In the genomic region with DNA sequence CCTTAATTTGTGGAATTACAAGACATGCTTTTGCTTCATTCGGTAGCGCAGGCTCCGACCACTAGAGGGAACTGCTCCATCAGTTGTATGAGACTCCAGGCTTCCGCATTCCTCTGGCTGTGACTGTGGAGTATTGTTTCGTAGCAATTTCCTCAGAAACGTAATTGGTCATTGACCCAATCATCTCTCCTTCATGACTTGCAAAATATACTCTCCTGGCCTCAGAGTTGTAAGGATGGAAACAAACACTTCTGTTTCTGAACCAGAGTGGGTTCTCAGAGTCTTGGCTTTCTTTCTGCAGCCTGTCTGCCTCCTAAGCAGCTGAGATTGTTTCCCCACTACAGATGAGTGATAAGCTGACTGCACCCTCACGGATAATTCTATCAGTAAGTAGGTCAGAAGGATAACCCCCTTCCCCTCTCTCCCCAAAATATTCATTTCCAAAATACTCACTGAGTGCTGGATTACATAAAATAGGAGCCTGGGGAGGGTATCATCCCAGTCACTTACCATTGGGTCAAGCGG, we compare ENCODE assay signal across 8 cellular contexts.
DNase-seq lines count a peak whose midpoint lies in the region; ATAC-seq and TF ChIP-seq lines count a peak whose summit lies in the region.

No MANE protein-coding gene starts in this region.

- no peaks in the 10 kb centered on the region for H3K36me3 Mint-ChIP-seq in T-helper 2 cell treated with Interferon-gamma antibody and Interleukin-4, amounts not matched to agents 5 μg/mL and 100 μg/mL, for 36 hours (ENCODE audit: low read depth)
- H3K36me3 Mint-ChIP-seq in immature natural killer cell: no peaks in the 10 kb centered on the region

- H3K4me3 ChIP-seq in ACC112 (ENCODE audit: low read depth, low read length): peak overlapping the region; percentile 65
- peak overlapping the region; percentile 11 to 44 (median 30) for H3K4me3 ChIP-seq in breast epithelium
- peak overlapping the region in 2 of 7 experiments; percentile 11 to 23 for H3K4me3 ChIP-seq in skin epidermis

- intact Hi-C loops in breast epithelium (cut with DNase I; ENCODE audit: low total_unique reads): no loop called here

- ATAC-seq in GM18505 (IDR thresholded peaks at IDR 0.05; ENCODE audit: unreplicated experiment) (peak; percentile 82), HG02943 (IDR thresholded peaks at IDR 0.05; ENCODE audit: low read depth, unreplicated experiment) (peak; percentile 91)

- H3K27me3 ChIP-seq in ACC112 (ENCODE audit: insufficient read depth, low read length): no peaks in the 10 kb centered on the region
- no peaks in the 10 kb centered on the region for H3K27me3 ChIP-seq in breast epithelium

- peak overlapping the region; percentile 89 for H3K27ac ChIP-seq in ACC112 (ENCODE audit: low read depth, low read length)
- peak overlapping the region; percentile 40 to 64 for H3K27ac ChIP-seq in breast epithelium
- peak overlapping the region in 12 of 21 experiments; percentile 24 to 72 (median 45) for H3K27ac ChIP-seq in skin epidermis

- no peak overlapping the region for H3K27ac Mint-ChIP-seq in T-helper 2 cell treated with Interferon-gamma antibody and Interleukin-4, amounts not matched to agents 5 μg/mL and 100 μg/mL, for 36 hours
- H3K27ac Mint-ChIP-seq in immature natural killer cell: no peak overlapping the region

- H3K36me3 ChIP-seq in ACC112 (ENCODE audit: insufficient read depth, low read length) (0 out of 2 replicates have a peak, but pooled peaks cover 3% of the 10 kb centered on the region), breast epithelium (no peaks in the 10 kb centered on the region)

- no peaks in the 10 kb centered on the region for H3K9me3 ChIP-seq in breast epithelium

- H3K4me1 ChIP-seq in ACC112 (ENCODE audit: control insufficient read depth, insufficient read depth, low read length, unreplicated experiment) (peaks cover 13% of the 10 kb centered on the region), breast epithelium (no peaks in the 10 kb centered on the region)

- TF ChIP-seq CTCF in breast epithelium (IDR thresholded peaks at IDR 0.05): peak; percentile 74 to 87 (median 86)

- no peaks in the 10 kb centered on the region for H3K79me2 ChIP-seq in ACC112 (ENCODE audit: control insufficient read depth, insufficient read depth, low read length, unreplicated experiment)

- DNase-seq in NCI-H1694 (lab: John Stamatoyannopoulos, UW) (peak; percentile 30), breast epithelium (ENCODE audit: low spot score in 2 of 2) (peak; percentile 62 to 80), immature natural killer cell (peak; percentile 26 to 40 (median 33))
- DNase-seq in T-helper 2 cell treated with Interferon-gamma antibody and Interleukin-4, amounts not matched to agents 5 μg/mL and 100 μg/mL, for 36 hours (ENCODE audit: low spot score): peak; percentile 69

- TF ChIP-seq POLR2A in GM18505 (IDR thresholded peaks at IDR 0.05; ENCODE audit: borderline replicate concordance, extremely low read depth, insufficient read depth, insufficient read length) (no peak), breast epithelium (IDR thresholded peaks at IDR 0.05) (no peak)

- H2AFZ ChIP-seq in ACC112 (ENCODE audit: low read length, unreplicated experiment): peak overlapping the region; percentile 89

- peaks cover 9% of the 10 kb centered on the region for H3K4me1 Mint-ChIP-seq in T-helper 2 cell treated with Interferon-gamma antibody and Interleukin-4, amounts not matched to agents 5 μg/mL and 100 μg/mL, for 36 hours (ENCODE audit: low read depth)
- H3K4me1 Mint-ChIP-seq in immature natural killer cell: peaks cover 4 to 10% of the 10 kb centered on the region in 2 donors

- H3K27me3 Mint-ChIP-seq in T-helper 2 cell treated with Interferon-gamma antibody and Interleukin-4, amounts not matched to agents 5 μg/mL and 100 μg/mL, for 36 hours (ENCODE audit: low read depth): peaks cover 35% of the 10 kb centered on the region
- H3K27me3 Mint-ChIP-seq in immature natural killer cell (ENCODE audit: low read depth in 3 of 3): peaks cover 0 to 5% (median 1%) of the 10 kb centered on the region in 3 donors

- peak overlapping the region; percentile 53 for H3K4me3 Mint-ChIP-seq in T-helper 2 cell treated with Interferon-gamma antibody and Interleukin-4, amounts not matched to agents 5 μg/mL and 100 μg/mL, for 36 hours
- H3K4me3 Mint-ChIP-seq in immature natural killer cell: peak overlapping the region; percentile 34 to 72 (median 43)

- H3K9me3 Mint-ChIP-seq in T-helper 2 cell treated with Interferon-gamma antibody and Interleukin-4, amounts not matched to agents 5 μg/mL and 100 μg/mL, for 36 hours: no peaks in the 10 kb centered on the region
- H3K9me3 Mint-ChIP-seq in immature natural killer cell: peaks cover 0 to 2% (median 0%) of the 10 kb centered on the region in 6 donors
